Comparison of ENCODE assay signal across 14 cellular contexts in the genomic region with DNA sequence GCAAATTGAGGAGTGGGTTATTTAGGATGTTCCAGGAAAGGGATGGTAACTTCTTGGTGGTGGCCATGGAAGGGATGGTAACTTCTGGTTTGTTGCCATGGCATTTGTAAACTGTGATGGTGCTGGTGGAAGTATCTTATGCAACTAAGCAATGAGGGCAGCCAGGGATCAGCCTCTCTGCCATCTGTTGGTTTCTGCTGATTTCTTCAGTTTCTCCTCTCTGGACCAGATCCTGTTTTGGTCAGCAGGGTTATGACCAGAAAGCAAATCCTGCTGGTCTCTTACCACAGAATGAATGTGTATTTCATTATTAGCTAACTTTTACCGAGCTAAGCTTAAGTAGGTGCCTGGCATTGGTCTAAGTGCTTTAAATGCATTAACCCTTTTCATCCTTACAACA.
DNase-seq lines count a peak whose midpoint lies in the region; ATAC-seq and TF ChIP-seq lines count a peak whose summit lies in the region.
"Had no signal": no experiment of that assay in that cellular context is flagged by ENCODE, and none has a peak within 500 bp of the region (broad histone marks: within the 10 kb centered on the region; RNA-seq: fewer than 3 reads in every experiment).

No MANE protein-coding gene starts in this region.

- intact Hi-C loops in mucosa of descending colon (cut with DNase I, micrococcal nuclease), result no loop called here

- peak; percentile 65 for DNase-seq in EH (ENCODE audit: low read depth)
- peak; percentile 96 for DNase-seq in MV-4-11 (lab: John Stamatoyannopoulos, UW)
- DNase-seq in epidermal melanocyte (ENCODE audit: insufficient read length, low spot score), result peak; percentile 35
- DNase-seq in mucosa of descending colon, result no peak
- DNase-seq in SIG-M5 treated with dmso at 0.1 percent for 504 hours (lab: John Stamatoyannopoulos, UW; ENCODE audit: unreplicated experiment), result no peak
- DNase-seq in mucosa of gallbladder (ENCODE audit: low spot score), result no peak
- no peak for DNase-seq in RKO (ENCODE audit: low spot score)
- no peak for DNase-seq in activated CD8-positive, alpha-beta memory T cell treated with anti-CD3 and anti-CD28 coated beads, Interleukin-2, amount 50 U/mL, for 48 hours
- DNase-seq: activated CD8-positive, alpha-beta T cell treated with anti-CD3 and anti-CD28 coated beads, Interleukin-2, amount 10 ng/mL, durations not matched to agents 7 days and 5 days; cortex of kidney; left lung; naive B cell; stimulated activated CD4-positive, alpha-beta T cell treated with anti-CD3 and anti-CD28 coated beads, Interleukin-15, amount 100 ng/mL, for 24 hours; stimulated activated naive CD8-positive, alpha-beta T cell treated with anti-CD3 and anti-CD28 coated beads, Interleukin-15, amount 100 ng/mL, for 72 hours had no signal

- ATAC-seq in mucosa of descending colon, result peak; percentile 45
- ATAC-seq: activated CD8-positive, alpha-beta T cell treated with anti-CD3 and anti-CD28 coated beads, Interleukin-2, amount 10 ng/mL, durations not matched to agents 7 days and 5 days; left lung; stimulated activated naive CD8-positive, alpha-beta T cell treated with anti-CD3 and anti-CD28 coated beads, Interleukin-15, amount 100 ng/mL, for 72 hours had no signal

- no peak overlapping the region for H3K4me3 ChIP-seq in mucosa of descending colon
- H3K4me3 ChIP-seq: left lung had no signal

- H3K4me1 ChIP-seq in mucosa of descending colon (ENCODE audit: low read depth), result no peaks in the 10 kb centered on the region
- H3K4me1 ChIP-seq: left lung had no signal

- no peaks in the 10 kb centered on the region for H3K36me3 ChIP-seq in mucosa of descending colon (ENCODE audit: low read depth)
- H3K36me3 ChIP-seq: left lung had no signal

- no peak for TF ChIP-seq CTCF in mucosa of descending colon (IDR thresholded peaks at IDR 0.05)

- no peaks in the 10 kb centered on the region for H3K9me3 ChIP-seq in mucosa of descending colon
- H3K9me3 ChIP-seq: left lung had no signal

Comparison
In these comparisons a context has a peak if more than half of its experiments do, and no peak if none do; other contexts are left out.
1. DNase-seq: peak in EH (single experiment), MV-4-11 (single experiment) and epidermal melanocyte (single experiment); none in mucosa of descending colon (0 of 3), SIG-M5 treated with dmso at 0.1 percent for 504 hours (single experiment), mucosa of gallbladder (single experiment), RKO (single experiment) and activated CD8-positive, alpha-beta memory T cell treated with anti-CD3 and anti-CD28 coated beads, Interleukin-2, amount 50 U/mL, for 48 hours (single experiment).